Comparison of ENCODE assay signal across 26 cellular contexts in the genomic region with DNA sequence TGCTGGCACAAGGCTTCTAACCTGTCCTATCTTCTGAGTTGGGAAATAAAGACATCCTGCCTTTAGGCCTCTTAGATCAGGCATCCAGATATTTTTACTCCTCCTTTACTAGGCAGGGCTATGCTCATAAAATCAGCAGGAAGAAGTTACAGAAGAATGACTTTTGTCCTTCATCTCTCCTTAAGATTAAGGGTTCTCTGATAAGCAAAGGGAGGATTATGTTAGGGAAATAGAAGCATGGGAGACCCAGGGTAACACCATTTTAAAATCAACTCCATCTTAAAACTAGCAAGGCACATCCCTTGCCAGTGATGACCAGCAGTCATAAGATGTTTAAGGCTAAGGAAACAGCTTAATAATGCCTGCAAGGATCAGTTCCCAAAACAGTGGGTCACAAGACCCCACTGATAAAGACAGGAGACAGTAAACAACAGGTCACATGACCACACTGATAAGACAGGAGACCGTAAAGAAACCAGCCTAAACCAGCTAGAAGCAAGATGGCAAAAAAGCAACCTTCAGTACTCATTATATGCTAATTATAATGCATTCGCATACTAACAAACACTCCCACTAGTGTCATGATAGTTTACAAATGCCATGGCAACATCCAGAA.
"Had no signal": no experiment of that assay in that cellular context is flagged by ENCODE, and none has a peak within 500 bp of the region (broad histone marks: within the 10 kb centered on the region; RNA-seq: fewer than 3 reads in every experiment).

No MANE protein-coding gene starts in this region.

- DNase-seq: cerebellar nuclear complex; dorsolateral prefrontal cortex; effector CD4-positive, alpha-beta T cell; esophagus squamous epithelium; foreskin melanocyte; glutamatergic neuron; heart right ventricle; hypothalamus; immature natural killer cell; islet precursor cell; kidney glomerular epithelial cell; naive thymus-derived CD4-positive, alpha-beta T cell; nucleus accumbens; stimulated activated CD4-positive, alpha-beta T cell treated with anti-CD3 and anti-CD28 coated beads, Interleukin-2, amount 100 ng/mL, for 24 hours; stimulated activated CD4-positive, alpha-beta T cell treated with anti-CD3 and anti-CD28 coated beads, Interleukin-4, amount 100 ng/mL, for 24 hours; stimulated activated naive CD4-positive, alpha-beta T cell treated with Interleukin-2 at 50 U/mL for 16 hours; stomach; thyroid gland had no signal

- H3K9me3 ChIP-seq: esophagus squamous epithelium, heart right ventricle, prostate gland, right atrium auricular region, stomach, thyroid gland had no signal

- H3K27ac ChIP-seq: dorsolateral prefrontal cortex, epithelial cell of prostate, esophagus squamous epithelium, heart right ventricle, prostate gland, right atrium auricular region, stomach, thyroid gland had no signal

- H3K36me3 ChIP-seq: esophagus squamous epithelium, heart right ventricle, prostate gland, right atrium auricular region, stomach, thyroid gland had no signal

- H3K4me1 Mint-ChIP-seq: immature natural killer cell; memory B cell; mesothelial cell of epicardium; naive thymus-derived CD4-positive, alpha-beta T cell; nephron; stimulated activated effector memory CD8-positive, alpha-beta T cell treated with anti-CD3 and anti-CD28 coated beads, Interleukin-12 subunit alpha, Interleukin-12 subunit beta, amount 100 ng/mL, for 72 hours had no signal

- H3K9me3 Mint-ChIP-seq: immature natural killer cell; memory B cell; mesothelial cell of epicardium; nephron; stimulated activated effector memory CD8-positive, alpha-beta T cell treated with anti-CD3 and anti-CD28 coated beads, Interleukin-12 subunit alpha, Interleukin-12 subunit beta, amount 100 ng/mL, for 72 hours had no signal

- H3K4me1 ChIP-seq: heart right ventricle, prostate gland, right atrium auricular region, stomach, thyroid gland had no signal

- H3K4me3 Mint-ChIP-seq: immature natural killer cell; memory B cell; mesothelial cell of epicardium; naive thymus-derived CD4-positive, alpha-beta T cell; nephron; stimulated activated effector memory CD8-positive, alpha-beta T cell treated with anti-CD3 and anti-CD28 coated beads, Interleukin-12 subunit alpha, Interleukin-12 subunit beta, amount 100 ng/mL, for 72 hours had no signal

- H3K27me3 ChIP-seq: right atrium auricular region, thyroid gland had no signal

- H3K36me3 Mint-ChIP-seq: immature natural killer cell; memory B cell; mesothelial cell of epicardium; naive thymus-derived CD4-positive, alpha-beta T cell; stimulated activated effector memory CD8-positive, alpha-beta T cell treated with anti-CD3 and anti-CD28 coated beads, Interleukin-12 subunit alpha, Interleukin-12 subunit beta, amount 100 ng/mL, for 72 hours had no signal

- H3K4me3 ChIP-seq: dorsolateral prefrontal cortex, esophagus squamous epithelium, heart right ventricle, lung, prostate gland, right atrium auricular region, stomach, thyroid gland had no signal

- H3K27ac Mint-ChIP-seq: immature natural killer cell; memory B cell; mesothelial cell of epicardium; naive thymus-derived CD4-positive, alpha-beta T cell; nephron; stimulated activated effector memory CD8-positive, alpha-beta T cell treated with anti-CD3 and anti-CD28 coated beads, Interleukin-12 subunit alpha, Interleukin-12 subunit beta, amount 100 ng/mL, for 72 hours had no signal
